Comparison of ENCODE assay signal across 28 cellular contexts in genomic region chr7:158030071-158030470, GRCh38.
"Had no signal": no experiment of that assay in that cellular context is flagged by ENCODE, and none has a peak within 500 bp of the region (broad histone marks: within the 10 kb centered on the region; RNA-seq: fewer than 3 reads in every experiment).

No MANE protein-coding gene starts in this region.

- H3K27ac ChIP-seq: ascending aorta, cardiac muscle cell, coronary artery, dorsolateral prefrontal cortex, gastrocnemius medialis, hepatocyte, parathyroid adenoma, skin epidermis, thyroid gland, WERI-Rb-1 had no signal

- H3K9ac ChIP-seq: parathyroid adenoma had no signal

- H2AFZ ChIP-seq: hepatocyte, parathyroid adenoma had no signal

- FAIRE-seq: TTC549 had no signal

- DNase-seq: activated CD4-positive, alpha-beta T cell treated with anti-CD3 and anti-CD28 coated beads for 48 hours; activated CD4-positive, alpha-beta T cell treated with anti-CD3 and anti-CD28 coated beads, Interleukin-2, amount 50 U/mL, for 48 hours; activated CD8-positive, alpha-beta memory T cell treated with anti-CD3 and anti-CD28 coated beads for 24 hours; activated gamma-delta T cell; activated naive CD4-positive, alpha-beta T cell treated with anti-CD3 and anti-CD28 coated beads, Interleukin-2, amount 10 ng/mL, durations not matched to agents 7 days and 5 days; activated naive CD8-positive, alpha-beta T cell treated with anti-CD3 and anti-CD28 coated beads, Interleukin-2, amount 10 ng/mL, durations not matched to agents 7 days and 5 days; dorsolateral prefrontal cortex; effector memory CD4-positive, alpha-beta T cell; erythroblast; gastrocnemius medialis; islet precursor cell; left colon; occipital lobe; right cardiac atrium; stimulated activated CD4-positive, alpha-beta T cell treated with anti-CD3 and anti-CD28 coated beads, Interleukin-4, amount 100 ng/mL, for 4 hours; stimulated activated CD8-positive, alpha-beta memory T cell treated with anti-CD3 and anti-CD28 coated beads, Interleukin-4, amount 100 ng/mL, for 48 hours; stimulated activated naive CD8-positive, alpha-beta T cell treated with anti-CD3 and anti-CD28 coated beads, Interleukin-15, amount 100 ng/mL, for 72 hours; substantia nigra; thyroid gland; WERI-Rb-1 had no signal

- H3K9me3 ChIP-seq: ascending aorta, gastrocnemius medialis, thyroid gland had no signal

- H3K4me2 ChIP-seq: hepatocyte had no signal

- ATAC-seq: activated CD4-positive, CD25-positive, alpha-beta regulatory T cell treated with anti-CD3 and anti-CD28 coated beads, Interleukin-2, amount 50 U/mL, for 24 hours; gastrocnemius medialis; right cardiac atrium; stimulated activated naive CD8-positive, alpha-beta T cell treated with anti-CD3 and anti-CD28 coated beads, Interleukin-15, amount 100 ng/mL, for 72 hours had no signal

- H3K36me3 ChIP-seq: ascending aorta, cardiac muscle cell, gastrocnemius medialis, thyroid gland, WERI-Rb-1 had no signal

- H3K4me1 ChIP-seq: ascending aorta, gastrocnemius medialis, parathyroid adenoma, thyroid gland had no signal

- H3K27me3 ChIP-seq: ascending aorta, cardiac muscle cell, gastrocnemius medialis, hepatocyte, thyroid gland had no signal

- H3K4me3 ChIP-seq: ascending aorta, cardiac muscle cell, coronary artery, dorsolateral prefrontal cortex, gastrocnemius medialis, hepatocyte, skin epidermis, thyroid gland had no signal

- H3K79me2 ChIP-seq: hepatocyte, parathyroid adenoma had no signal
